9 cellular contexts compared by ENCODE assay signal in genomic region chr5:124524552-124525232, GRCh38.
DNase-seq lines count a peak whose midpoint lies in the region; ATAC-seq, FAIRE-seq and TF ChIP-seq lines count a peak whose summit lies in the region.
"Had no signal": no experiment of that assay in that cellular context is flagged by ENCODE, and none has a peak within 500 bp of the region (broad histone marks: within the 10 kb centered on the region; RNA-seq: fewer than 3 reads in every experiment).

No MANE protein-coding gene starts in this region.

- H3K27me3 ChIP-seq in GM12878 (replicated peaks in 1 of 2; ENCODE audit: control insufficient read depth in 2 of 2, insufficient read depth in 2 of 2, low read length in 1 of 2) (0 out of 4 replicates have a peak, but pooled peaks cover 0 to 3% of the 10 kb centered on the region in 2 experiments), tibial nerve (no peaks in the 10 kb centered on the region), prostate gland (replicated peaks; ENCODE audit: insufficient read depth) (no peaks in the 10 kb centered on the region)

- RAD21 ChIA-PET in GM12878 (lab: Charles Lee; ENCODE audit: unreplicated experiment) = no interaction called here

- DNase-seq in GM12878 (ENCODE audit: low read depth, low spot score) = peak; percentile 35
- no peak for DNase-seq in tibial nerve (ENCODE audit: low spot score in 2 of 2)
- no peak for DNase-seq in prostate gland (ENCODE audit: low spot score)
- no peak for DNase-seq in DMS153 treated with DMSO at 0.1 percent for 48 hours (lab: John Stamatoyannopoulos, UW; ENCODE audit: unreplicated experiment)
- no peak for DNase-seq in NCI-H1694 treated with DMSO at 0.1 percent for 48 hours (lab: John Stamatoyannopoulos, UW)
- DNase-seq: activated naive CD4-positive, alpha-beta T cell treated with anti-CD3 and anti-CD28 coated beads for 36 hours had no signal

- in situ Hi-C loops in GM12878 (cut with MboI) = no loop called here

- CTCF ChIA-PET in GM12878 (lab: Yijun Ruan, JAX) = interaction anchor here (0.7 to 1.2 kb wide), 3 partner anchors 36 to 396 kb away, joined by 3 read pairs; no protein-coding TSS in a partner anchor

- 25% methylated on average over 6 of the region's 6 CpGs for WGBS in GM12878 (ENCODE audit: insufficient coverage, insufficient replicate concordance, low lambda C conversion rate, missing lambda C conversion rate)
- 91 to 93% methylated on average over 6 of the region's 6 CpGs for WGBS in tibial nerve, 2 donors
- WGBS in prostate gland = 92% methylated on average over 6 of the region's 6 CpGs

- H3K4me3 ChIP-seq in GM12878 (no peak overlapping the region), tibial nerve (no peak overlapping the region), prostate gland (no peak overlapping the region)

- no TSS peak for BruUV-seq in GM12878 (replicated peaks; lab: Mats Ljungman, UMichigan)

- TF ChIP-seq POLR2A in GM12878 (IDR thresholded peaks at IDR 0.05; ENCODE audit: low read depth, low read length) (no peak), tibial nerve (IDR thresholded peaks at IDR 0.05) (no peak), prostate gland (IDR thresholded peaks at IDR 0.05) (no peak)

- H3K27ac ChIP-seq in GM12878 (ENCODE audit: control insufficient read depth, insufficient read depth) = no peak overlapping the region
- H3K27ac ChIP-seq in tibial nerve = no peak overlapping the region
- H3K27ac ChIP-seq in prostate gland = no peak overlapping the region

- H3K4me2 ChIP-seq in GM12878 (ENCODE audit: control insufficient read depth, insufficient read depth) = peak overlapping the region; percentile 19

- H3K9me3 ChIP-seq in GM12878 (replicated peaks; ENCODE audit: control insufficient read depth, insufficient read depth, low read length) = no peaks in the 10 kb centered on the region
- H3K9me3 ChIP-seq in tibial nerve = no peaks in the 10 kb centered on the region
- H3K9me3 ChIP-seq in prostate gland = no peaks in the 10 kb centered on the region

- peak; percentile 26 to 50 (median 30); a peak in 5 of 6 replicates for TF ChIP-seq CTCF in GM12878 (IDR thresholded peaks at IDR 0.05 in 2 of 3, conservative IDR thresholded peaks at IDR 0.05 in 1 of 3; ENCODE audit: control insufficient read depth in 2 of 3, extremely low read depth in 1 of 3, insufficient read depth in 1 of 3, low read depth in 3 of 3, low read length in 3 of 3)
- no peak for TF ChIP-seq CTCF in tibial nerve (IDR thresholded peaks at IDR 0.05)
- no peak for TF ChIP-seq CTCF in prostate gland (IDR thresholded peaks at IDR 0.05)

- peak; percentile 67 for TF ChIP-seq RAD21 in GM12878 (IDR thresholded peaks at IDR 0.05; ENCODE audit: insufficient read depth, low read depth, low read length)

- no peaks in the 10 kb centered on the region for H3K36me3 ChIP-seq in GM12878 (ENCODE audit: control insufficient read depth in 2 of 2, insufficient read depth in 2 of 2, low read length in 1 of 2)
- H3K36me3 ChIP-seq in tibial nerve = no peaks in the 10 kb centered on the region
- H3K36me3 ChIP-seq in prostate gland = no peaks in the 10 kb centered on the region

- no peaks in the 10 kb centered on the region for H3K79me2 ChIP-seq in GM12878 (ENCODE audit: control insufficient read depth, insufficient read depth, low read length)

- POLR2A ChIA-PET in GM12878 (lab: Charles Lee) = interaction anchor here (0.6 kb wide), 1 partner anchor 37 kb away, joined by 3 read pairs; no protein-coding TSS in a partner anchor

- SMC1A ChIA-PET in GM12878 (lab: Charles Lee; ENCODE audit: uncharacterized antibody, unreplicated experiment) = interaction anchor here (0.9 kb wide), 1 partner anchor 47 kb away, joined by 3 read pairs; no protein-coding TSS in a partner anchor

- no peaks in the 10 kb centered on the region for H4K20me1 ChIP-seq in GM12878 (ENCODE audit: control insufficient read depth, insufficient read depth)

- ATAC-seq in GM18508 (IDR thresholded peaks at IDR 0.05; ENCODE audit: insufficient read depth, unreplicated experiment) (peak; percentile 77), GM21447 (IDR thresholded peaks at IDR 0.05; ENCODE audit: unreplicated experiment) (peak; percentile 91), HG03196 (IDR thresholded peaks at IDR 0.05; ENCODE audit: unreplicated experiment) (peak; percentile 83), GM12878 (peak; percentile 86)

- no peak overlapping the region for H2AFZ ChIP-seq in GM12878 (ENCODE audit: control insufficient read depth, low read depth, low read length)

- FAIRE-seq in GM12878 (lab: Jason Lieb, UNC) = peak; percentile 78

- H3K4me1 ChIP-seq in GM12878 (ENCODE audit: control insufficient read depth, insufficient read depth, low read length) (peaks cover 20% of the 10 kb centered on the region), tibial nerve (no peaks in the 10 kb centered on the region), prostate gland (replicated peaks) (no peaks in the 10 kb centered on the region)

- no peak for TF ChIP-seq EP300 in GM12878 (IDR thresholded peaks at IDR 0.05; ENCODE audit: borderline replicate concordance in 1 of 2, control insufficient read depth in 1 of 2, low read depth in 2 of 2, low read length in 2 of 2)
- TF ChIP-seq EP300 in tibial nerve (IDR thresholded peaks at IDR 0.05) = no peak

- no peak overlapping the region for H3K9ac ChIP-seq in GM12878 (ENCODE audit: control insufficient read depth, insufficient read depth, low read length)

- intact Hi-C loops in GM12878 (cut with micrococcal nuclease; ENCODE audit: unreplicated experiment) (loop anchor here (5.0 kb wide), 3 partner anchors 58 to 123 kb away; no protein-coding TSS in a partner anchor), prostate gland (cut with DNase I) (no loop called here)

TF ChIP-seq in GM12878, 131 proteins besides CTCF, POLR2A, EP300 and RAD21 (continues in another document):
- TF ChIP-seq ZBTB33 (IDR thresholded peaks at IDR 0.05) (no peak), RUNX3 (IDR thresholded peaks at IDR 0.05; ENCODE audit: low read length) (peak; percentile 65), RAD51 (IDR thresholded peaks at IDR 0.05) (no peak), SPI1 (IDR thresholded peaks at IDR 0.05; ENCODE audit: borderline replicate concordance, insufficient read depth, low read depth, low read length) (peak; percentile 82), NFIC (IDR thresholded peaks at IDR 0.05; ENCODE audit: low read depth, low read length) (peak; percentile 35; the same call in 1 of the 2 replicates), JUNB (IDR thresholded peaks at IDR 0.05) (peak; percentile 80), ATF2 (IDR thresholded peaks at IDR 0.05; ENCODE audit: low read length) (peak; percentile 65; the same call in 1 of the 2 replicates), BRCA1 (IDR thresholded peaks at IDR 0.05; ENCODE audit: low read depth, low read length) (no peak), PRDM15 (CRISPR knock-in tag; IDR thresholded peaks at IDR 0.05) (no peak), NR2F1 (conservative IDR thresholded peaks at IDR 0.05) (no peak), FOXM1 (IDR thresholded peaks at IDR 0.05; ENCODE audit: low read depth, low read length) (no peak; the same call in 1 of the 2 replicates)

Comparison
In these comparisons a context has a peak if more than half of its experiments do, and no peak if none do; other contexts are left out.
1. CTCF ChIP-seq: peak in GM12878 (3 of 3); none in tibial nerve (0 of 5) and prostate gland (0 of 4).
2. Peak in every context shown above with its lines, with median percentiles within 50 percentile points of each other: ATAC-seq.